18 cellular contexts compared by ENCODE assay signal in genomic region chr5:54746777-54747398, GRCh38.
DNase-seq lines count a peak whose midpoint lies in the region; ATAC-seq, FAIRE-seq and TF ChIP-seq lines count a peak whose summit lies in the region.
"Had no signal": no experiment of that assay in that cellular context is flagged by ENCODE, and none has a peak within 500 bp of the region (broad histone marks: within the 10 kb centered on the region; RNA-seq: fewer than 3 reads in every experiment).

No MANE protein-coding gene starts in this region.

- 83% methylated on average over 10 of the region's 10 CpGs for WGBS in GM12878 (ENCODE audit: insufficient coverage, insufficient replicate concordance, low lambda C conversion rate, missing lambda C conversion rate)
- 92% methylated on average over 10 of the region's 10 CpGs for WGBS in esophagus muscularis mucosa
- WGBS in aorta, 2 donors: 95 to 96% methylated on average over 10 of the region's 10 CpGs
- WGBS in tibial nerve, 2 donors: 93 to 95% methylated on average over 10 of the region's 10 CpGs

- no peak overlapping the region for H3K4me2 ChIP-seq in GM12878 (ENCODE audit: control insufficient read depth, insufficient read depth)

- H3K27me3 ChIP-seq in GM12878 (replicated peaks in 1 of 2; ENCODE audit: control insufficient read depth in 2 of 2, insufficient read depth in 2 of 2, low read length in 1 of 2) (no peaks in the 10 kb centered on the region), esophagus muscularis mucosa (no peaks in the 10 kb centered on the region), aorta (ENCODE audit: control insufficient read depth in 1 of 2, insufficient read depth in 2 of 2, low read length in 1 of 2) (no peaks in the 10 kb centered on the region), tibial nerve (no peaks in the 10 kb centered on the region)

- peak; percentile 81 for FAIRE-seq in HTR-8/SVneo (lab: Jason Lieb, UNC)
- FAIRE-seq in GM12878 (lab: Jason Lieb, UNC): no peak
- peak; percentile 59 for FAIRE-seq in urothelium cell line (lab: Jason Lieb, UNC)
- FAIRE-seq: GM12892 had no signal

- TF ChIP-seq RAD21 in GM12878 (IDR thresholded peaks at IDR 0.05; ENCODE audit: insufficient read depth, low read depth, low read length): no peak

- DNase-seq in HTR-8/SVneo (ENCODE audit: insufficient read length, low spot score) (no peak), GM12878 (ENCODE audit: low read depth, low spot score) (no peak), esophagus muscularis mucosa (ENCODE audit: extremely low spot score) (peak; percentile 86), urothelium cell line (ENCODE audit: low spot score) (no peak), aorta (no peak), tibial nerve (ENCODE audit: low spot score in 2 of 2) (no peak), coronary artery (ENCODE audit: low spot score) (no peak)
- DNase-seq: C1 segment of cervical spinal cord; Calu3; CD4-positive, alpha-beta memory T cell; COR-L47; DMS53; DMS79 treated with DMSO at 0.1 percent for 48 hours; GF-D8; GOT3; H7; HCEC 1CT had no signal

- BruUV-seq in GM12878 (replicated peaks; lab: Mats Ljungman, UMichigan): no TSS peak

- SMC1A ChIA-PET in GM12878 (lab: Charles Lee; ENCODE audit: uncharacterized antibody, unreplicated experiment): no interaction called here

- no peaks in the 10 kb centered on the region for H3K36me3 ChIP-seq in GM12878 (ENCODE audit: control insufficient read depth in 2 of 2, insufficient read depth in 2 of 2, low read length in 1 of 2)
- no peaks in the 10 kb centered on the region for H3K36me3 ChIP-seq in esophagus muscularis mucosa
- H3K36me3 ChIP-seq in aorta (ENCODE audit: control insufficient read depth in 1 of 2, insufficient read depth in 2 of 2, low read length in 1 of 2): no peaks in the 10 kb centered on the region
- no peaks in the 10 kb centered on the region for H3K36me3 ChIP-seq in tibial nerve

- H3K27ac ChIP-seq in GM12878 (ENCODE audit: control insufficient read depth, insufficient read depth) (no peak overlapping the region), esophagus muscularis mucosa (replicated peaks in 1 of 4) (no peak overlapping the region), aorta (ENCODE audit: low read depth in 1 of 2, low read length in 2 of 2) (no peak overlapping the region), tibial nerve (no peak overlapping the region), coronary artery (no peak overlapping the region)

- CTCF ChIA-PET in GM12878 (lab: Yijun Ruan, JAX): no interaction called here

- TF ChIP-seq EP300 in GM12878 (IDR thresholded peaks at IDR 0.05; ENCODE audit: borderline replicate concordance in 1 of 2, control insufficient read depth in 1 of 2, low read depth in 2 of 2, low read length in 2 of 2) (no peak), esophagus muscularis mucosa (IDR thresholded peaks at IDR 0.05) (no peak), tibial nerve (IDR thresholded peaks at IDR 0.05) (no peak)

- H2AFZ ChIP-seq in GM12878 (ENCODE audit: control insufficient read depth, low read depth, low read length): no peak overlapping the region

- ATAC-seq in GM12878 (no peak), aorta (ENCODE audit: low FRiP score) (no peak)

- H3K9ac ChIP-seq in GM12878 (ENCODE audit: control insufficient read depth, insufficient read depth, low read length): no peak overlapping the region

- H3K9me3 ChIP-seq in GM12878 (replicated peaks; ENCODE audit: control insufficient read depth, insufficient read depth, low read length) (peaks cover 2% of the 10 kb centered on the region; the same call in 2 of the 3 replicates), esophagus muscularis mucosa (no peaks in the 10 kb centered on the region), aorta (ENCODE audit: control insufficient read depth, low read length) (no peaks in the 10 kb centered on the region), tibial nerve (no peaks in the 10 kb centered on the region)

- intact Hi-C loops in GM12878 (cut with micrococcal nuclease; ENCODE audit: unreplicated experiment): no loop called here
- intact Hi-C loops in esophagus muscularis mucosa (cut with DNase I): no loop called here
- intact Hi-C loops in aorta (cut with DNase I): no loop called here

- in situ Hi-C loops in GM12878 (cut with MboI): no loop called here

- H3K4me1 ChIP-seq in GM12878 (ENCODE audit: control insufficient read depth, insufficient read depth, low read length): peaks cover 14% of the 10 kb centered on the region
- peaks cover 9 to 14% (median 10%) of the 10 kb centered on the region in 4 donors for H3K4me1 ChIP-seq in esophagus muscularis mucosa
- peaks cover 0 to 5% of the 10 kb centered on the region in 2 donors for H3K4me1 ChIP-seq in aorta (ENCODE audit: control insufficient read depth in 1 of 2, insufficient read depth in 2 of 2, low read length in 2 of 2)
- peaks cover 0 to 33% (median 21%) of the 10 kb centered on the region in 4 donors for H3K4me1 ChIP-seq in tibial nerve

- TF ChIP-seq CTCF in GM12878 (IDR thresholded peaks at IDR 0.05 in 2 of 3, conservative IDR thresholded peaks at IDR 0.05 in 1 of 3; ENCODE audit: control insufficient read depth in 2 of 3, extremely low read depth in 1 of 3, insufficient read depth in 1 of 3, low read depth in 3 of 3, low read length in 3 of 3) (no peak), esophagus muscularis mucosa (IDR thresholded peaks at IDR 0.05) (no peak), tibial nerve (IDR thresholded peaks at IDR 0.05) (no peak), coronary artery (IDR thresholded peaks at IDR 0.05) (no peak)

- H4K20me1 ChIP-seq in GM12878 (ENCODE audit: control insufficient read depth, insufficient read depth): no peaks in the 10 kb centered on the region

- POLR2A ChIA-PET in GM12878 (lab: Charles Lee): no interaction called here

- RAD21 ChIA-PET in GM12878 (lab: Charles Lee; ENCODE audit: unreplicated experiment): no interaction called here

- no peak overlapping the region for H3K4me3 ChIP-seq in GM12878
- no peak overlapping the region for H3K4me3 ChIP-seq in esophagus muscularis mucosa
- H3K4me3 ChIP-seq in aorta (ENCODE audit: low read length in 2 of 2): no peak overlapping the region
- H3K4me3 ChIP-seq in tibial nerve: no peak overlapping the region
- H3K4me3 ChIP-seq in coronary artery: no peak overlapping the region

- TF ChIP-seq POLR2A in GM12878 (IDR thresholded peaks at IDR 0.05; ENCODE audit: low read depth, low read length) (no peak), esophagus muscularis mucosa (IDR thresholded peaks at IDR 0.05; ENCODE audit: low read depth) (no peak), tibial nerve (IDR thresholded peaks at IDR 0.05) (no peak)

- no peaks in the 10 kb centered on the region for H3K79me2 ChIP-seq in GM12878 (ENCODE audit: control insufficient read depth, insufficient read depth, low read length)

TF ChIP-seq in GM12878, 131 proteins besides CTCF, POLR2A, EP300 and RAD21:
- TF ChIP-seq HSF1 (IDR thresholded peaks at IDR 0.05; ENCODE audit: low read depth, low read length) (no peak), BCL3 (IDR thresholded peaks at IDR 0.05; ENCODE audit: borderline replicate concordance, insufficient read depth, low read depth, low read length, poor library complexity, severe bottlenecking) (peak; percentile 59)
